Comparison of ENCODE assay signal across 8 cellular contexts in genomic region chr11:117096140-117096972, GRCh38.
DNase-seq lines count a peak whose midpoint lies in the region; ATAC-seq, FAIRE-seq and TF ChIP-seq lines count a peak whose summit lies in the region.

No MANE protein-coding gene starts in this region.

- H3K4me3 Mint-ChIP-seq in nephron: peak overlapping the region; percentile 95 to 96 (median 95)

- no peaks in the 10 kb centered on the region for H3K27me3 Mint-ChIP-seq in nephron (ENCODE audit: low read depth)

- peaks cover 51% of the 10 kb centered on the region for H3K4me1 Mint-ChIP-seq in nephron

- in situ Hi-C loops in KBM-7 (cut with MboI; ENCODE audit: low pct_unique_long_range_greater_than_20kb, low sequenced_read_pairs): loop anchor here (25.0 kb wide), 1 partner anchor 209 kb away; no protein-coding TSS in a partner anchor

- H3K9me3 Mint-ChIP-seq in nephron: no peaks in the 10 kb centered on the region

- no peak for TF ChIP-seq CTCF in nephron (IDR thresholded peaks at IDR 0.05; ENCODE audit: unreplicated experiment in 3 of 3)

- FAIRE-seq in endometrium (lab: Jason Lieb, UNC): peak; percentile 64

- H3K27ac Mint-ChIP-seq in nephron: peak overlapping the region; percentile 87 to 93 (median 90)

- DNase-seq in 8988T (peak; percentile 31), KBM-7 (peak; percentile 50), NCI-H524 (lab: John Stamatoyannopoulos, UW) (no peak)
- peak; percentile 20 to 33 for DNase-seq in activated CD4-positive, alpha-beta T cell treated with anti-CD3 and anti-CD28 coated beads, Interleukin-2, amount 50 U/mL, for 4 hours

- ATAC-seq in GM18861 (IDR thresholded peaks at IDR 0.05; ENCODE audit: unreplicated experiment) (peak; percentile 35), HG03025 (IDR thresholded peaks at IDR 0.05; ENCODE audit: low FRiP score, unreplicated experiment) (no peak)

- H3K36me3 Mint-ChIP-seq in nephron (ENCODE audit: low read depth): peaks cover 8% of the 10 kb centered on the region

Comparison
In these comparisons a context has a peak if more than half of its experiments do, and no peak if none do; other contexts are left out.
1. DNase-seq: peak in 8988T (single experiment), KBM-7 (single experiment) and activated CD4-positive, alpha-beta T cell treated with anti-CD3 and anti-CD28 coated beads, Interleukin-2, amount 50 U/mL, for 4 hours (2 of 2); none in NCI-H524 (0 of 2).